In the genomic region with DNA sequence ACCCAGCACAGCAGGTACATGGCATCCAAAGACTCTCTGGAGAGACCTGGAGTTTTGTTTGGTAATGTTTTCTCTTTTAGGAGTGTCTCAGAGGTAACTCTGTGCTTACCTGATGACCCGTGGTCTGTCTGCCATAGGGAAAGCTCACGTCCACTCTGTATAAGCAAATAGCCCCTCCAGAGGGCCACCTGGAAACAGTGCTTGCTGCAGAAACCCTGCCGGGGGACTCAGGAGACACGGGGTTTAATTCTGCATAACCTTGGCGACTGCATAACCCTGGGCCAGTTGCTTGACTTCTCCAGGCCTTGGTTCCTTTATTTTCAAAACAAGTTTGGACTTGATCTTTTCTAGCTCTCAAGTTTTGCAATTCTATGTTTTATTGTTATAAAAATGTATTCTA, we compare ENCODE assay signal across 29 cellular contexts.
"Had no signal": no experiment of that assay in that cellular context is flagged by ENCODE, and none has a peak within 500 bp of the region (broad histone marks: within the 10 kb centered on the region; RNA-seq: fewer than 3 reads in every experiment).

No MANE protein-coding gene starts in this region.

- H3K27ac ChIP-seq: adrenal gland, body of pancreas, breast epithelium, SJSA1 had no signal

- H3K36me3 Mint-ChIP-seq: activated CD4-positive, alpha-beta memory T cell treated with anti-CD3 and anti-CD28 coated beads for 36 hours; activated naive CD4-positive, alpha-beta T cell treated with anti-CD3 and anti-CD28 coated beads, Interleukin-2, amount 50 U/mL, for 72 hours had no signal

- H3K27me3 ChIP-seq: adrenal gland, body of pancreas, MG63 had no signal

- H3K4me1 Mint-ChIP-seq: activated CD4-positive, alpha-beta T cell treated with anti-CD3 and anti-CD28 coated beads for 36 hours; activated CD4-positive, alpha-beta T cell treated with anti-CD3 and anti-CD28 coated beads, Interleukin-2, amount 10 ng/mL, durations not matched to agents 7 days and 5 days had no signal

- H3K27me3 Mint-ChIP-seq: activated CD4-positive, alpha-beta memory T cell treated with anti-CD3 and anti-CD28 coated beads for 36 hours; activated CD4-positive, alpha-beta T cell treated with anti-CD3 and anti-CD28 coated beads, Interleukin-2, amount 10 ng/mL, durations not matched to agents 7 days and 5 days had no signal

- DNase-seq: activated CD4-positive, alpha-beta memory T cell treated with anti-CD3 and anti-CD28 coated beads for 36 hours; activated CD4-positive, alpha-beta T cell treated with anti-CD3 and anti-CD28 coated beads for 36 hours; activated CD4-positive, alpha-beta T cell treated with anti-CD3 and anti-CD28 coated beads, Interleukin-2, amount 10 ng/mL, durations not matched to agents 7 days and 5 days; activated gamma-delta T cell treated with Interleukin-2 at 50 U/mL for 16 hours; activated naive CD4-positive, alpha-beta T cell treated with anti-CD3 and anti-CD28 coated beads for 36 hours; activated T-cell treated with anti-CD3 and anti-CD28 coated beads for 4 hours; activated T-cell treated with anti-CD3 and anti-CD28 coated beads, Interleukin-2, amount 50 U/mL, for 4 hours; body of pancreas; cerebellar nuclear complex; Kasumi-1; KG1; MG63; NCI-H1048; NCI-H1105 treated with DMSO at 0.1 percent for 48 hours; NCI-H1436 treated with DMSO at 0.1 percent for 48 hours; NCI-H1694 treated with DMSO at 0.1 percent for 48 hours; NCI-H2029; NCI-H345; NCI-H524 treated with DMSO at 0.1 percent for 48 hours; SHP77; SK-N-SH had no signal

- H3K27ac Mint-ChIP-seq: activated CD4-positive, alpha-beta memory T cell treated with anti-CD3 and anti-CD28 coated beads for 36 hours; activated CD4-positive, alpha-beta T cell treated with anti-CD3 and anti-CD28 coated beads for 36 hours; activated CD4-positive, alpha-beta T cell treated with anti-CD3 and anti-CD28 coated beads, Interleukin-2, amount 10 ng/mL, durations not matched to agents 7 days and 5 days; activated naive CD4-positive, alpha-beta T cell treated with anti-CD3 and anti-CD28 coated beads for 36 hours; activated naive CD4-positive, alpha-beta T cell treated with anti-CD3 and anti-CD28 coated beads, Interleukin-2, amount 50 U/mL, for 72 hours; activated T-helper 1 cell treated with anti-CD3 and anti-CD28 coated beads, Interleukin-12 subunit alpha, Interleukin-12 subunit beta, Interleukin-2, Interleukin-4 antibody, amounts not matched to agents 30 ng/mL and 10 ng/mL and 1 ng/mL, durations not matched to agents 14 hours and 24 hours and 36 hours; T-helper 1 cell treated with Interleukin-12 subunit alpha and Interleukin-12 subunit beta and Interleukin-4 antibody, amounts not matched to agents 30 μg/mL and 1 μg/mL, for 36 hours; T-helper 2 cell treated with Interferon-gamma antibody and Interleukin-4, amounts not matched to agents 5 μg/mL and 100 μg/mL, for 36 hours had no signal

- H3K4me3 ChIP-seq: adrenal gland, body of pancreas, breast epithelium, MG63, SJSA1 had no signal

- ATAC-seq: activated CD4-positive, alpha-beta T cell treated with anti-CD3 and anti-CD28 coated beads for 36 hours; activated naive CD4-positive, alpha-beta T cell treated with anti-CD3 and anti-CD28 coated beads, Interleukin-2, amount 50 U/mL, for 72 hours; activated T-cell treated with anti-CD3 and anti-CD28 coated beads, Interleukin-2, amount 50 U/mL, for 4 hours; body of pancreas; Panc1 had no signal

- H3K9me3 Mint-ChIP-seq: activated CD4-positive, alpha-beta memory T cell treated with anti-CD3 and anti-CD28 coated beads for 36 hours; activated CD4-positive, alpha-beta T cell treated with anti-CD3 and anti-CD28 coated beads, Interleukin-2, amount 10 ng/mL, durations not matched to agents 7 days and 5 days; activated naive CD4-positive, alpha-beta T cell treated with anti-CD3 and anti-CD28 coated beads for 36 hours; activated T-cell treated with anti-CD3 and anti-CD28 coated beads, Interleukin-2, amount 50 U/mL, for 4 hours; activated T-helper 1 cell treated with anti-CD3 and anti-CD28 coated beads, Interleukin-12 subunit alpha, Interleukin-12 subunit beta, Interleukin-2, Interleukin-4 antibody, amounts not matched to agents 30 ng/mL and 10 ng/mL and 1 ng/mL, durations not matched to agents 14 hours and 24 hours and 36 hours; T-helper 2 cell treated with Interferon-gamma antibody and Interleukin-4, amounts not matched to agents 5 μg/mL and 100 μg/mL, for 36 hours had no signal

- H3K9me3 ChIP-seq: adrenal gland, body of pancreas, breast epithelium, MG63, SK-N-SH had no signal

- H3K4me1 ChIP-seq: adrenal gland, body of pancreas, breast epithelium, SJSA1 had no signal

- H3K36me3 ChIP-seq: adrenal gland, breast epithelium, MG63, SJSA1 had no signal

- H3K4me3 Mint-ChIP-seq: activated CD4-positive, alpha-beta memory T cell treated with anti-CD3 and anti-CD28 coated beads for 36 hours; activated CD4-positive, alpha-beta T cell treated with anti-CD3 and anti-CD28 coated beads for 36 hours; activated CD4-positive, alpha-beta T cell treated with anti-CD3 and anti-CD28 coated beads, Interleukin-2, amount 10 ng/mL, durations not matched to agents 7 days and 5 days; activated naive CD4-positive, alpha-beta T cell treated with anti-CD3 and anti-CD28 coated beads for 36 hours; activated T-cell treated with anti-CD3 and anti-CD28 coated beads, Interleukin-2, amount 50 U/mL, for 4 hours; activated T-helper 1 cell treated with anti-CD3 and anti-CD28 coated beads, Interleukin-12 subunit alpha, Interleukin-12 subunit beta, Interleukin-2, Interleukin-4 antibody, amounts not matched to agents 30 ng/mL and 10 ng/mL and 1 ng/mL, durations not matched to agents 14 hours and 24 hours and 36 hours; T-helper 1 cell treated with Interleukin-12 subunit alpha and Interleukin-12 subunit beta and Interleukin-4 antibody, amounts not matched to agents 30 μg/mL and 1 μg/mL, for 36 hours; T-helper 2 cell treated with Interferon-gamma antibody and Interleukin-4, amounts not matched to agents 5 μg/mL and 100 μg/mL, for 36 hours had no signal
